Comparison of ENCODE assay signal across 10 cellular contexts in the genomic region with DNA sequence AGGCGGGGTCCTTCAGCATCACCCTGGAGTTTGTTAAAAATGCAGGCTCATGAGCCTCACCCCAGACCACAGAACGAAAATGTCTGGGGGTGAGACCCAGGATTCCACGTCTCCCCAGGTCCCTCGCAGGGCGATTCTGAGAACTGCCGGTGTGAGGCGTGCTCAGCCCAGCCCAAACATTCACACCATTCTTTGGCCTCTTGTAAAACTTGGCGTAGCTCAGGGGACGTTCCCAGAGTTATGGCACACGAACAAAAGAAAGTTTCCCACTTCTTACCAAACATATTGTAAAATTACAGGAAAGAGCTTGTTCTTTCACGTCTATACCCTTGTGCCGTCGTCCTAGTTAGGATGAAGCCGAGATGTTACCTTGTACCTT. TPM values are rescaled to one million over a fixed set of nuclear protein-coding genes. Genes with fewer than 3 reads are reported as not detected.
A peak's percentile ranks its signal among the peaks of the same experiment; 100 is the strongest.
DNase-seq lines count a peak whose midpoint lies in the region; ATAC-seq and TF ChIP-seq lines count a peak whose summit lies in the region.
"Had no signal": no experiment of that assay in that cellular context is flagged by ENCODE, and none has a peak within 500 bp of the region (broad histone marks: within the 10 kb centered on the region; RNA-seq: fewer than 3 reads in every experiment).

No MANE protein-coding gene starts in this region.

- H3K36me3 ChIP-seq in SK-N-MC (ENCODE audit: insufficient read depth, low read length) (peaks cover 27% of the 10 kb centered on the region), esophagus muscularis mucosa (peaks cover 0 to 12% (median 0%) of the 10 kb centered on the region in 4 donors)

- ATAC-seq in natural killer cell (no peak), HG03139 (IDR thresholded peaks at IDR 0.05; ENCODE audit: unreplicated experiment) (no peak)

- TF ChIP-seq CTCF in AG10803 (conservative IDR thresholded peaks at IDR 0.05; ENCODE audit: low read length) (peak; percentile 62), esophagus muscularis mucosa (IDR thresholded peaks at IDR 0.05) (peak; percentile 32 to 66 (median 40)), natural killer cell (IDR thresholded peaks at IDR 0.05) (no peak)

- H3K4me1 Mint-ChIP-seq in natural killer cell, result peaks cover 65 to 77% of the 10 kb centered on the region in 2 donors

- DNase-seq in AG10803 (ENCODE audit: low read depth), result peak; percentile 76
- no peak for DNase-seq in SK-N-MC (ENCODE audit: low read depth, low spot score)
- DNase-seq in esophagus muscularis mucosa (ENCODE audit: extremely low spot score), result no peak
- no peak for DNase-seq in natural killer cell
- DNase-seq in NCI-H1694 (lab: John Stamatoyannopoulos, UW), result no peak
- no peak for DNase-seq in cerebellum (ENCODE audit: low spot score)
- DNase-seq in NCI-H748 treated with DMSO at 0.1 percent for 48 hours (lab: John Stamatoyannopoulos, UW), result no peak
- DNase-seq: GF-D8, NCI-H2171 had no signal

- H3K27me3 Mint-ChIP-seq in natural killer cell (ENCODE audit: low read depth in 2 of 2), result no peaks in the 10 kb centered on the region

- peaks cover 76 to 100% (median 99%) of the 10 kb centered on the region in 4 donors for H3K4me1 ChIP-seq in esophagus muscularis mucosa

- intact Hi-C loops in esophagus muscularis mucosa (cut with DNase I) (loop anchor here (10.0 kb wide), 1 partner anchor 111 kb away; no protein-coding TSS in a partner anchor), natural killer cell (cut with micrococcal nuclease) (no loop called here)

- WGBS in esophagus muscularis mucosa, result 51% methylated on average over 14 of the region's 14 CpGs

- H3K27ac ChIP-seq in SK-N-MC, result peak overlapping the region; percentile 84
- H3K27ac ChIP-seq in esophagus muscularis mucosa (replicated peaks in 1 of 4), result peak overlapping the region; percentile 34 to 86 (median 58)

- peak overlapping the region; percentile 29 to 72 for H3K27ac Mint-ChIP-seq in natural killer cell

- no peaks in the 10 kb centered on the region for H3K27me3 ChIP-seq in esophagus muscularis mucosa

- peak; percentile 86 for TF ChIP-seq EP300 in esophagus muscularis mucosa (IDR thresholded peaks at IDR 0.05)

- no peak overlapping the region for H3K9ac ChIP-seq in SK-N-MC (ENCODE audit: insufficient read length)

- H3K4me3 ChIP-seq in AG10803 (ENCODE audit: low read length) (no peak overlapping the region), SK-N-MC (peak overlapping the region; percentile 68), esophagus muscularis mucosa (peak overlapping the region in 3 of 4 donors; percentile 3 to 17 (median 15))

- H3K36me3 Mint-ChIP-seq in natural killer cell, result no peaks in the 10 kb centered on the region

- no peak for TF ChIP-seq POLR2A in esophagus muscularis mucosa (IDR thresholded peaks at IDR 0.05; ENCODE audit: low read depth)

- no peaks in the 10 kb centered on the region for H3K9me3 Mint-ChIP-seq in natural killer cell

- no peaks in the 10 kb centered on the region for H3K9me3 ChIP-seq in SK-N-MC (ENCODE audit: low read depth, low read length)
- no peaks in the 10 kb centered on the region for H3K9me3 ChIP-seq in esophagus muscularis mucosa

- no peak overlapping the region for H3K4me3 Mint-ChIP-seq in natural killer cell

RNA-seq across cellular contexts. Expression of gene CD99, which starts 12.9 kb away (rescaled TPM):
- 100 to 1,000 TPM; 311 to 469 (median 376) TPM for total RNA-seq in esophagus muscularis mucosa
- total RNA-seq in natural killer cell, result 100 to 1,000 TPM; 312 to 340 (median 333) TPM
- 20.1 TPM for total RNA-seq in cerebellum

RNA-seq across cellular contexts. Expression of gene XG, which starts 47.9 kb away (rescaled TPM):
- total RNA-seq in esophagus muscularis mucosa (under 1 TPM in 3 of 4 donors, not detected in 1; 0.39 to 0.83 (median 0.40) TPM), natural killer cell (under 1 TPM in 1 of 3 donors, not detected in 2; 0.85 TPM), cerebellum (not detected)

Comparison
In these comparisons a context has a peak if more than half of its experiments do, and no peak if none do; other contexts are left out.
1. RNA of gene CD99, which starts 12.9 kb away (total RNA-seq): 311 to 469 TPM in esophagus muscularis mucosa and 312 to 340 TPM in natural killer cell; 20.1 TPM in cerebellum (single experiment); every median in the first group is over 10 times any median in the second.